1 cellular context compared by ENCODE assay signal in the genomic region with DNA sequence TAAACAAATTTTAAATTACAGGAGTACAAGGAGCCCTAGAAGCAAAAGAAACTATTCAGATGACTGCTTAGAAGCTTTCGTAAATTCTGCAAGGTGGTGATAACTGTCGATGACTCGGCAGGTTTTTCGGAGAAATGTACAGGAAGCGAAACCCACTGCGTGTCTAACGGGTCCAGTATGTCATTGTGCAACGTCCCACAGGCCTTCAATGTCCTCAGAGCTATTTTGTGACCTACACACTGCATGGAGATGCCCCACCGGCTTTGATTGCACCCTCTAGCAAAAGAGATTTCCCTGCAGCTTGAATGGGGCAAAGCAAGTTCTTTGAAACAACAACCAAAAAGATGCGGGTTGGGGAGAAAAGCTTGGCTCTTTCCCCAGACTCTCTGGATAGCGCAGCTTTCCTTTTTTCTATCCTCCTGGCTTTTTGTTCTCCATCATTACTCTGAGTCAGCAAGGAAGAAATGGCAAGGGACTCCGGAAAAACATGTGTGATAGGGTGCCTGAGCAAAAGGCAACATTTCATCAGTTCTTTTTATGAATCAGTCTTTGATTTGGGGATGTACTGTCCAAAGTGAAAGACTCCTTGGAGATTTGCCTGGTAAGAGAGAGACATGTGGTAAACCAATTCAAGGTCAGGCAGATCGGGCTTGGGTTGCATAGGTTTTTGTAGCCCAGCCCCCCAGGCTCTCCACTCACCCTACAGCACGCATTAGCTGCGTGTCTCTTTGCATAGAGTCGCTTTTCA.
A peak's percentile ranks its signal among the peaks of the same experiment; 100 is the strongest.
TF ChIP-seq lines count a peak whose summit lies in the region.

No MANE protein-coding gene starts in this region.

TF ChIP-seq in IMR-90, 13 proteins besides CTCF, POLR2A, EP300 and RAD21 (continued from another document):
- TF ChIP-seq USF2 (IDR thresholded peaks at IDR 0.05; ENCODE audit: low read depth, low read length) = no peak
- no peak for TF ChIP-seq RFX5 (IDR thresholded peaks at IDR 0.05; ENCODE audit: low read depth, low read length)
- no peak for TF ChIP-seq BHLHE40 (IDR thresholded peaks at IDR 0.05; ENCODE audit: low read depth, low read length)
- TF ChIP-seq SMC3 (IDR thresholded peaks at IDR 0.05; ENCODE audit: low read depth, low read length) = no peak
- TF ChIP-seq MXI1 (IDR thresholded peaks at IDR 0.05; ENCODE audit: borderline replicate concordance, low read depth, low read length) = no peak
- TF ChIP-seq NFE2L2 (IDR thresholded peaks at IDR 0.05; ENCODE audit: low read depth, low read length) = peak; percentile 74
